In genomic region chr7:23298885-23299769, GRCh38 we compare ENCODE assay signal across 7 cellular contexts. TPM values are rescaled to one million over a fixed set of nuclear protein-coding genes. Genes with fewer than 3 reads are reported as not detected.
DNase-seq lines count a peak whose midpoint lies in the region; ATAC-seq and TF ChIP-seq lines count a peak whose summit lies in the region.

MALSU1 (plus strand) TSS chr7:23299339; CDS start chr7:23299353, 14 bp downstream.

- no peaks in the 10 kb centered on the region for H3K9me2 ChIP-seq in hepatocyte (replicated peaks; ENCODE audit: insufficient read depth)

- no peaks in the 10 kb centered on the region for H3K9me3 ChIP-seq in hepatocyte (ENCODE audit: low read depth)

- H3K36me3 ChIP-seq in hepatocyte (replicated peaks; ENCODE audit: insufficient read depth, low read depth), result no peaks in the 10 kb centered on the region

- H3K4me3 ChIP-seq in hepatocyte, result peak within 1 kb of the TSS; percentile 83

- peak within 1 kb of the TSS; percentile 85 for H3K4me2 ChIP-seq in hepatocyte

- TF ChIP-seq CTCF in hepatocyte (IDR thresholded peaks at IDR 0.05; ENCODE audit: poor library complexity), result no peak

- H3K4me1 ChIP-seq in hepatocyte (ENCODE audit: insufficient read depth), result peaks cover 17% of the 10 kb centered on the region

- no peaks in the 10 kb centered on the region for H4K20me1 ChIP-seq in hepatocyte (ENCODE audit: insufficient read depth, poor library complexity, severe bottlenecking)

- peak within 1 kb of the TSS; percentile 90 for H2AFZ ChIP-seq in hepatocyte

- WGBS in hepatocyte (ENCODE audit: low lambda C conversion rate, missing lambda C conversion rate), result 4% methylated on average over 59 of the region's 59 CpGs

- DNase-seq in NCI-H2081 (lab: John Stamatoyannopoulos, UW) (peak; percentile 98 to 99), T1000 (lab: John Stamatoyannopoulos, UW) (peak; percentile 86), astrocyte of the hippocampus (ENCODE audit: low read depth, low spot score) (peak; percentile 98), hepatocyte (ENCODE audit: low spot score) (peak; percentile 100), renal cortical epithelial cell (ENCODE audit: low read depth) (peak; percentile 93)

- H3K27ac ChIP-seq in hepatocyte, result peak within 1 kb of the TSS; percentile 87

- H3K27me3 ChIP-seq in hepatocyte, result no peaks in the 10 kb centered on the region

- ATAC-seq in GM18508 (IDR thresholded peaks at IDR 0.05; ENCODE audit: insufficient read depth, unreplicated experiment), result peak; percentile 89
- peak; percentile 98 for ATAC-seq in HG03025 (IDR thresholded peaks at IDR 0.05; ENCODE audit: low FRiP score, unreplicated experiment)

- peaks cover 47% of the 10 kb centered on the region for H3K79me2 ChIP-seq in hepatocyte

RNA-seq across cellular contexts. Expression of gene MALSU1, which starts in this region (rescaled TPM):
- total RNA-seq in hepatocyte (43.7 and 61.8 TPM in 2 replicates), renal cortical epithelial cell (55.3 and 72.2 TPM in 2 replicates)
- polyA plus RNA-seq in hepatocyte, result 77.2 and 92.6 TPM in 2 replicates

Comparison
In these comparisons a context has a peak if more than half of its experiments do, and no peak if none do; other contexts are left out.
1. Peak in every context shown above with its lines: DNase-seq, ATAC-seq, H3K4me3 ChIP-seq and H3K27ac ChIP-seq.